Comparison of ENCODE assay signal across 1 cellular context in genomic region chr12:14366211-14366762, GRCh38.
A peak's percentile ranks its signal among the peaks of the same experiment; 100 is the strongest.
TF ChIP-seq lines count a peak whose summit lies in the region.

No MANE protein-coding gene starts in this region.

TF ChIP-seq in GM12878, 131 proteins besides CTCF, POLR2A, EP300 and RAD21 (continued from another document and continues in another):
- TF ChIP-seq ZBTB33 (IDR thresholded peaks at IDR 0.05), result no peak
- no peak for TF ChIP-seq GABPA (IDR thresholded peaks at IDR 0.05; ENCODE audit: low read depth)
- no peak for TF ChIP-seq CBFB (IDR thresholded peaks at IDR 0.05; ENCODE audit: low read depth)
- no peak for TF ChIP-seq EGR1 (IDR thresholded peaks at IDR 0.05; ENCODE audit: borderline replicate concordance in 1 of 2, low read depth in 2 of 2, low read length in 2 of 2)
- no peak for TF ChIP-seq MEF2B (IDR thresholded peaks at IDR 0.05; ENCODE audit: partially characterized antibody, poor library complexity, severe bottlenecking)
- TF ChIP-seq MEF2A (IDR thresholded peaks at IDR 0.05; ENCODE audit: insufficient read depth, low read depth, low read length), result no peak
- TF ChIP-seq JUND (IDR thresholded peaks at IDR 0.05; ENCODE audit: low read depth, low read length), result no peak
- peak; percentile 61; the same call in 1 of the 2 replicates for TF ChIP-seq ZBTB40 (IDR thresholded peaks at IDR 0.05; ENCODE audit: borderline replicate concordance)
- no peak for TF ChIP-seq ELK1 (IDR thresholded peaks at IDR 0.05; ENCODE audit: low read depth, low read length)
- no peak for TF ChIP-seq ASH2L (IDR thresholded peaks at IDR 0.05; ENCODE audit: borderline replicate concordance, low read depth)
- TF ChIP-seq MAX (IDR thresholded peaks at IDR 0.05; ENCODE audit: low read depth, low read length), result no peak
- TF ChIP-seq SMC3 (IDR thresholded peaks at IDR 0.05; ENCODE audit: borderline replicate concordance, low read length), result peak; percentile 30; the same call in 1 of the 2 replicates
- no peak for TF ChIP-seq HCFC1 (IDR thresholded peaks at IDR 0.05; ENCODE audit: low read length)
- TF ChIP-seq KLF5 (IDR thresholded peaks at IDR 0.05; ENCODE audit: partially characterized antibody), result no peak
- TF ChIP-seq SMAD1 (IDR thresholded peaks at IDR 0.05; ENCODE audit: low read depth, partially characterized antibody), result peak; percentile 8
- TF ChIP-seq MTA3 (IDR thresholded peaks at IDR 0.05; ENCODE audit: borderline replicate concordance, low read length), result peak; percentile 67; the same call in 1 of the 2 replicates
- TF ChIP-seq NBN (IDR thresholded peaks at IDR 0.05), result no peak
- no peak for TF ChIP-seq PRDM15 (CRISPR knock-in tag; IDR thresholded peaks at IDR 0.05)
- peak; percentile 2; the same call in 1 of the 2 replicates for TF ChIP-seq MLLT1 (IDR thresholded peaks at IDR 0.05)
- TF ChIP-seq USF2 (IDR thresholded peaks at IDR 0.05; ENCODE audit: borderline replicate concordance, low read depth, low read length), result no peak
- TF ChIP-seq FOS (IDR thresholded peaks at IDR 0.05; ENCODE audit: borderline replicate concordance, extremely low read depth, insufficient read length), result no peak
- TF ChIP-seq ZZZ3 (IDR thresholded peaks at IDR 0.05; ENCODE audit: control insufficient read depth, insufficient read length, low read depth), result no peak
- TF ChIP-seq ZNF217 (IDR thresholded peaks at IDR 0.05), result no peak; the same call in 1 of the 2 replicates
- TF ChIP-seq ZNF622 (IDR thresholded peaks at IDR 0.05), result no peak
- no peak for TF ChIP-seq ZNF207 (IDR thresholded peaks at IDR 0.05; ENCODE audit: borderline replicate concordance)
- no peak for TF ChIP-seq WRNIP1 (IDR thresholded peaks at IDR 0.05; ENCODE audit: borderline replicate concordance, low read depth, low read length)
- no peak for TF ChIP-seq ZSCAN29 (IDR thresholded peaks at IDR 0.05)
- TF ChIP-seq ZNF592 (IDR thresholded peaks at IDR 0.05), result 0 out of 2 replicates have a peak, but pooled peaks have one; percentile 75
- no peak for TF ChIP-seq ATF3 (IDR thresholded peaks at IDR 0.05; ENCODE audit: borderline replicate concordance, extremely low read depth, low read depth, low read length)
- TF ChIP-seq SUZ12 (IDR thresholded peaks at IDR 0.05; ENCODE audit: unreplicated experiment), result no peak
- no peak for TF ChIP-seq MYB (IDR thresholded peaks at IDR 0.05; ENCODE audit: borderline replicate concordance, low read depth, low read length)
- no peak for TF ChIP-seq YBX1 (IDR thresholded peaks at IDR 0.05)
- no peak for TF ChIP-seq IRF3 (IDR thresholded peaks at IDR 0.05)
- TF ChIP-seq E2F8 (IDR thresholded peaks at IDR 0.05; ENCODE audit: low read depth, partially characterized antibody), result peak; percentile 79
